ENCODE assay signal across 11 cellular contexts in the genomic region with DNA sequence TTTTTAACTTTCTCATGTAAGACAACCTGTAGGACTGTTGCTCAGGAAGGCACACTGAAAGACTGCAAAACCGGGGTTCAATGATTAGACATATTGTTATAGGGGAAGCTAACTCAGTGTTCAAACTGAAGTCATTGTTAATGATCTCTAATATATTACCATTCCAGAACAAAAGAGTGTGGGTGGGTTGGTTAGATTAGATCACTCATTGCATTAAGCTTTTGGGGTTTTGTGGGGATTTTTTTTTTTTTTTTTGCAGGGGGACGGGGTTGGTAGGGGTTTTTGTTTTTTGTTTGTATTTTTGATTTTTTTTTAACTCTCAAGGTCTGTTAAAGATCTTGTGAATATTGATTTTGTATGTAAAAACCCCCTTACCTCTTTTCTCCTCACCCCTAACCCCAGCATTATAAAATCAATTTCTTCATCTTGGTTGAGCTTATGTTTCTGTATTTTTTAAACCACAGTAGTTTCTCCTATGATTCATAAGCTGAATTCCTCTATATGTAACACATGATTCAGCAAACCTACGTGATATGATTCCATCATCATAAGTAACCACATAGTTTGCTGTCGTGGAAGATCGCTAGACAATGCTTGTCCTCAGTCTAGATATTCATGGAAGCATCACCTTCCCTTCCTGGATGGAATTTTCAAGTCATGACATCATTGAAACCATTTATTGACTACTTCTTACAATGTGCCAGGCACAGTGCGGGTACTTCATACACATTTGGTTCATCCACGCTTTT.
A peak's percentile ranks its signal among the peaks of the same experiment; 100 is the strongest.
DNase-seq lines count a peak whose midpoint lies in the region; ATAC-seq, FAIRE-seq and TF ChIP-seq lines count a peak whose summit lies in the region.
"Had no signal": no experiment of that assay in that cellular context is flagged by ENCODE, and none has a peak within 500 bp of the region (broad histone marks: within the 10 kb centered on the region; RNA-seq: fewer than 3 reads in every experiment).

No MANE protein-coding gene starts in this region.

- H3K9ac ChIP-seq in GM12878 (ENCODE audit: control insufficient read depth, insufficient read depth, low read length): no peak overlapping the region

- no peak overlapping the region for H3K4me2 ChIP-seq in GM12878 (ENCODE audit: control insufficient read depth, insufficient read depth)

- no peak overlapping the region for H3K27ac ChIP-seq in GM12878 (ENCODE audit: control insufficient read depth, insufficient read depth)
- H3K27ac ChIP-seq: psoas muscle had no signal

- no peak overlapping the region for H3K4me3 Mint-ChIP-seq in activated naive CD4-positive, alpha-beta T cell treated with anti-CD3 and anti-CD28 coated beads for 36 hours
- no peak overlapping the region for H3K4me3 Mint-ChIP-seq in stimulated activated naive B cell treated with anti-CD40 and anti-IgM and Interleukin-4, amounts not matched to agents 10 μg/mL and 1 μg/mL and 100 μg/mL, for 72 hours
- H3K4me3 Mint-ChIP-seq: CD4-positive, CD25-positive, alpha-beta regulatory T cell had no signal

- in situ Hi-C loops in GM12878 (cut with MboI): no loop called here

- RAD21 ChIA-PET in GM12878 (lab: Charles Lee; ENCODE audit: unreplicated experiment): no interaction called here

- no TSS peak for BruUV-seq in GM12878 (replicated peaks; lab: Mats Ljungman, UMichigan)

- peaks cover 23% of the 10 kb centered on the region for H3K27me3 Mint-ChIP-seq in activated naive CD4-positive, alpha-beta T cell treated with anti-CD3 and anti-CD28 coated beads for 36 hours (ENCODE audit: low read depth)
- H3K27me3 Mint-ChIP-seq in stimulated activated naive B cell treated with anti-CD40 and anti-IgM and Interleukin-4, amounts not matched to agents 10 μg/mL and 1 μg/mL and 100 μg/mL, for 72 hours: peaks cover 4 to 14% of the 10 kb centered on the region in 2 donors
- H3K27me3 Mint-ChIP-seq: CD4-positive, CD25-positive, alpha-beta regulatory T cell had no signal

- H3K27me3 ChIP-seq in GM12878 (replicated peaks in 1 of 2; ENCODE audit: control insufficient read depth in 2 of 2, insufficient read depth in 2 of 2, low read length in 1 of 2): no peaks in the 10 kb centered on the region

- WGBS in GM12878 (ENCODE audit: insufficient coverage, insufficient replicate concordance, low lambda C conversion rate, missing lambda C conversion rate): 13% methylated on average over 6 of the region's 7 CpGs

- POLR2A ChIA-PET in GM12878 (lab: Charles Lee): interaction anchor here (0.6 to 0.7 kb wide), 2 partner anchors 84 to 141 kb away, joined by 3 read pairs; no protein-coding TSS in a partner anchor

- peak in 1 of 2 experiments; percentile 40; a peak in 1 of 4 replicates for TF ChIP-seq EP300 in GM12878 (IDR thresholded peaks at IDR 0.05; ENCODE audit: borderline replicate concordance in 1 of 2, control insufficient read depth in 1 of 2, low read depth in 2 of 2, low read length in 2 of 2)

- H4K20me1 ChIP-seq in GM12878 (ENCODE audit: control insufficient read depth, insufficient read depth): no peaks in the 10 kb centered on the region

- ATAC-seq in HG03354 (IDR thresholded peaks at IDR 0.05; ENCODE audit: poor library complexity, severe bottlenecking, unreplicated experiment) (peak; percentile 76), GM12878 (peak; percentile 71)
- peak; percentile 48 to 71 for ATAC-seq in stimulated activated naive B cell treated with anti-CD40 and anti-IgM and Interleukin-4, amounts not matched to agents 10 μg/mL and 1 μg/mL and 100 μg/mL, for 72 hours (replicated peaks)
- ATAC-seq: psoas muscle had no signal

- no peak for TF ChIP-seq CTCF in GM12878 (IDR thresholded peaks at IDR 0.05 in 2 of 3, conservative IDR thresholded peaks at IDR 0.05 in 1 of 3; ENCODE audit: control insufficient read depth in 2 of 3, extremely low read depth in 1 of 3, insufficient read depth in 1 of 3, low read depth in 3 of 3, low read length in 3 of 3)

- H3K36me3 Mint-ChIP-seq in activated naive CD4-positive, alpha-beta T cell treated with anti-CD3 and anti-CD28 coated beads for 36 hours (ENCODE audit: low read depth): no peaks in the 10 kb centered on the region
- no peaks in the 10 kb centered on the region for H3K36me3 Mint-ChIP-seq in stimulated activated naive B cell treated with anti-CD40 and anti-IgM and Interleukin-4, amounts not matched to agents 10 μg/mL and 1 μg/mL and 100 μg/mL, for 72 hours
- H3K36me3 Mint-ChIP-seq: CD4-positive, CD25-positive, alpha-beta regulatory T cell had no signal

- peaks cover 28% of the 10 kb centered on the region for H3K4me1 Mint-ChIP-seq in activated naive CD4-positive, alpha-beta T cell treated with anti-CD3 and anti-CD28 coated beads for 36 hours (ENCODE audit: low read depth)
- H3K4me1 Mint-ChIP-seq in stimulated activated naive B cell treated with anti-CD40 and anti-IgM and Interleukin-4, amounts not matched to agents 10 μg/mL and 1 μg/mL and 100 μg/mL, for 72 hours: peaks cover 0 to 6% of the 10 kb centered on the region in 2 donors

- H3K36me3 ChIP-seq in GM12878 (ENCODE audit: control insufficient read depth in 2 of 2, insufficient read depth in 2 of 2, low read length in 1 of 2): no peaks in the 10 kb centered on the region

- no peak for TF ChIP-seq POLR2A in GM12878 (IDR thresholded peaks at IDR 0.05; ENCODE audit: low read depth, low read length)

- intact Hi-C loops in activated naive CD4-positive, alpha-beta T cell treated with anti-CD3 and anti-CD28 coated beads for 36 hours (cut with micrococcal nuclease): loop anchor here (1.0 to 5.0 kb wide), 8 partner anchors 84 to 731 kb away; no protein-coding TSS in a partner anchor
- intact Hi-C loops in GM12878 (cut with micrococcal nuclease; ENCODE audit: unreplicated experiment): no loop called here

- H3K27ac Mint-ChIP-seq in activated naive CD4-positive, alpha-beta T cell treated with anti-CD3 and anti-CD28 coated beads for 36 hours: no peak overlapping the region
- H3K27ac Mint-ChIP-seq in stimulated activated naive B cell treated with anti-CD40 and anti-IgM and Interleukin-4, amounts not matched to agents 10 μg/mL and 1 μg/mL and 100 μg/mL, for 72 hours: no peak overlapping the region
- H3K27ac Mint-ChIP-seq: CD4-positive, CD25-positive, alpha-beta regulatory T cell had no signal

- H2AFZ ChIP-seq in GM12878 (ENCODE audit: control insufficient read depth, low read depth, low read length): no peak overlapping the region

- SMC1A ChIA-PET in GM12878 (lab: Charles Lee; ENCODE audit: uncharacterized antibody, unreplicated experiment): no interaction called here

- TF ChIP-seq RAD21 in GM12878 (IDR thresholded peaks at IDR 0.05; ENCODE audit: insufficient read depth, low read depth, low read length): no peak

- peak; percentile 10 for DNase-seq in activated naive CD4-positive, alpha-beta T cell treated with anti-CD3 and anti-CD28 coated beads for 36 hours
- no peak for DNase-seq in activated naive CD4-positive, alpha-beta T cell treated with Interleukin-2 at 50 U/mL for 16 hours
- no peak for DNase-seq in GM12878 (ENCODE audit: low read depth, low spot score)
- no peak for DNase-seq in stimulated activated naive B cell treated with anti-CD40 and anti-IgM and Interleukin-4, amounts not matched to agents 10 μg/mL and 1 μg/mL and 100 μg/mL, for 72 hours
- DNase-seq in NCI-H446 treated with DMSO at 0.1 percent for 48 hours (lab: John Stamatoyannopoulos, UW): no peak
- DNase-seq in hippocampal formation (lab: John Stamatoyannopoulos, UW): no peak
- no peak for DNase-seq in DMS 273 (lab: John Stamatoyannopoulos, UW; ENCODE audit: unreplicated experiment)
- DNase-seq: psoas muscle, substantia nigra had no signal

- H3K9me3 Mint-ChIP-seq in activated naive CD4-positive, alpha-beta T cell treated with anti-CD3 and anti-CD28 coated beads for 36 hours: no peaks in the 10 kb centered on the region
- H3K9me3 Mint-ChIP-seq in stimulated activated naive B cell treated with anti-CD40 and anti-IgM and Interleukin-4, amounts not matched to agents 10 μg/mL and 1 μg/mL and 100 μg/mL, for 72 hours: no peaks in the 10 kb centered on the region
- H3K9me3 Mint-ChIP-seq: CD4-positive, CD25-positive, alpha-beta regulatory T cell had no signal

- FAIRE-seq in GM12878 (lab: Jason Lieb, UNC): no peak

- CTCF ChIA-PET in activated naive CD4-positive, alpha-beta T cell treated with anti-CD3 and anti-CD28 coated beads for 36 hours (lab: Charles Lee): interaction anchor here (0.6 to 0.9 kb wide), 3 partner anchors 16 to 1019 kb away, joined by 3 to 5 read pairs (median 3); no protein-coding TSS in a partner anchor
- CTCF ChIA-PET in GM12878 (lab: Yijun Ruan, JAX): interaction anchor here (0.6 to 1.1 kb wide), 2 partner anchors 11 to 825 kb away, joined by 3 to 5 read pairs; no protein-coding TSS in a partner anchor

- H3K4me3 ChIP-seq in GM12878: no peak overlapping the region
- H3K4me3 ChIP-seq: psoas muscle had no signal

- H3K9me3 ChIP-seq in GM12878 (replicated peaks; ENCODE audit: control insufficient read depth, insufficient read depth, low read length): no peaks in the 10 kb centered on the region
- H3K9me3 ChIP-seq: psoas muscle had no signal

- no peaks in the 10 kb centered on the region for H3K79me2 ChIP-seq in GM12878 (ENCODE audit: control insufficient read depth, insufficient read depth, low read length)

- no peaks in the 10 kb centered on the region for H3K4me1 ChIP-seq in GM12878 (ENCODE audit: control insufficient read depth, insufficient read depth, low read length)
- H3K4me1 ChIP-seq: psoas muscle had no signal

TF ChIP-seq in GM12878, 131 proteins besides CTCF, POLR2A, EP300 and RAD21 (continues in another document):
- TF ChIP-seq MLLT1 (IDR thresholded peaks at IDR 0.05) (no peak), IRF4 (IDR thresholded peaks at IDR 0.05; ENCODE audit: low read depth, low read length) (no peak), CREB1 (IDR thresholded peaks at IDR 0.05; ENCODE audit: low read depth) (peak; percentile 54; the same call in 1 of the 2 replicates), KDM1A (IDR thresholded peaks at IDR 0.05; ENCODE audit: borderline replicate concordance) (no peak)
